ENCODE assay signal across 37 cellular contexts in genomic region chr6:152769159-152769558, GRCh38. TPM values are rescaled to one million over a fixed set of nuclear protein-coding genes. Genes with fewer than 3 reads are reported as not detected.
"Had no signal": no experiment of that assay in that cellular context is flagged by ENCODE, and none has a peak within 500 bp of the region (broad histone marks: within the 10 kb centered on the region; RNA-seq: fewer than 3 reads in every experiment).

No MANE protein-coding gene starts in this region.

- H3K4me1 ChIP-seq: adrenal gland, ascending aorta, body of pancreas, breast epithelium had no signal

- H3K4me3 ChIP-seq: adrenal gland, ascending aorta, body of pancreas, breast epithelium, cardiac muscle cell had no signal

- ATAC-seq: activated naive CD4-positive, alpha-beta T cell treated with anti-CD3 and anti-CD28 coated beads, Interleukin-2, amount 50 U/mL, for 72 hours; activated naive CD8-positive, alpha-beta T cell treated with anti-CD3 and anti-CD28 coated beads, Interleukin-2, amount 50 U/mL, for 24 hours; activated T-cell treated with anti-CD3 and anti-CD28 coated beads, Interleukin-2, amount 50 U/mL, for 4 hours; activated T-cell treated with anti-CD3 and anti-CD28 coated beads, Interleukin-2, amount 50 U/mL, for 72 hours; activated T-helper 17 cell treated with anti-CD3 and anti-CD28 coated beads, Interleukin-2, amount 50 U/mL, for 72 hours; body of pancreas had no signal

- FAIRE-seq: astrocyte, bronchial epithelial cell had no signal

- H3K9me3 ChIP-seq: adrenal gland, ascending aorta, body of pancreas, breast epithelium had no signal

- H3K27ac ChIP-seq: adrenal gland, ascending aorta, body of pancreas, brain microvascular endothelial cell, breast epithelium, cardiac muscle cell had no signal

- DNase-seq: activated effector memory CD4-positive, alpha-beta T cell treated with anti-CD3 and anti-CD28 coated beads, Interleukin-2, amount 50 U/mL, for 16 hours; activated effector memory CD4-positive, alpha-beta T cell treated with Interleukin-2 at 50 U/mL for 16 hours; activated gamma-delta T cell; activated gamma-delta T cell treated with Interleukin-2 at 50 U/mL for 16 hours; activated naive CD4-positive, alpha-beta T cell; activated naive CD4-positive, alpha-beta T cell treated with anti-CD3 and anti-CD28 coated beads for 36 hours; activated naive CD4-positive, alpha-beta T cell treated with anti-CD3 and anti-CD28 coated beads, Interleukin-2, amount 10 ng/mL, durations not matched to agents 7 days and 5 days; activated naive CD4-positive, alpha-beta T cell treated with anti-CD3 and anti-CD28 coated beads, Interleukin-2, amount 50 U/mL, for 16 hours; activated naive CD4-positive, alpha-beta T cell treated with Interleukin-2 at 50 U/mL for 16 hours; activated naive CD8-positive, alpha-beta T cell treated with anti-CD3 and anti-CD28 coated beads for 36 hours; activated naive CD8-positive, alpha-beta T cell treated with anti-CD3 and anti-CD28 coated beads, Interleukin-2, amount 10 ng/mL, durations not matched to agents 7 days and 5 days; activated naive CD8-positive, alpha-beta T cell treated with anti-CD3 and anti-CD28 coated beads, Interleukin-2, amount 50 U/mL, for 24 hours; activated T-cell treated with anti-CD3 and anti-CD28 coated beads, Interleukin-2, amount 50 U/mL, for 1 hour; activated T-cell treated with anti-CD3 and anti-CD28 coated beads, Interleukin-2, amount 50 U/mL, for 24 hours; activated T-cell treated with anti-CD3 and anti-CD28 coated beads, Interleukin-2, amount 50 U/mL, for 4 hours; activated T-cell treated with anti-CD3 and anti-CD28 coated beads, Interleukin-2, amount 50 U/mL, for 48 hours; activated T-cell treated with anti-CD3 and anti-CD28 coated beads, Interleukin-2, amount 50 U/mL, for 72 hours; adrenal gland; amniotic stem cell; amygdala; anterior cingulate cortex; aorta; body of pancreas; brain microvascular endothelial cell; caudate nucleus; central memory CD4-positive, alpha-beta T cell; cerebellar nuclear complex had no signal

- H3K36me3 ChIP-seq: adrenal gland, ascending aorta, brain microvascular endothelial cell, breast epithelium, cardiac muscle cell had no signal

- H3K27me3 ChIP-seq: adrenal gland, ascending aorta, body of pancreas, brain microvascular endothelial cell, breast epithelium, cardiac muscle cell had no signal

RNA-seq across cellular contexts. Expression of gene VIP, which starts 18.6 kb away (rescaled TPM):
- total RNA-seq: activated naive CD4-positive, alpha-beta T cell treated with anti-CD3 and anti-CD28 coated beads for 36 hours; activated naive CD4-positive, alpha-beta T cell treated with anti-CD3 and anti-CD28 coated beads, Interleukin-2, amount 50 U/mL, for 72 hours; activated naive CD8-positive, alpha-beta T cell treated with anti-CD3 and anti-CD28 coated beads for 36 hours; activated naive CD8-positive, alpha-beta T cell treated with anti-CD3 and anti-CD28 coated beads, Interleukin-2, amount 10 ng/mL, durations not matched to agents 7 days and 5 days; activated T-cell treated with anti-CD3 and anti-CD28 coated beads, Interleukin-2, amount 50 U/mL, for 4 hours; activated T-cell treated with anti-CD3 and anti-CD28 coated beads, Interleukin-2, amount 50 U/mL, for 72 hours; activated T-helper 1 cell treated with anti-CD3 and anti-CD28 coated beads, Interleukin-12 subunit alpha, Interleukin-12 subunit beta, Interleukin-2, Interleukin-4 antibody, amounts not matched to agents 30 ng/mL and 10 ng/mL and 1 ng/mL, durations not matched to agents 14 hours and 24 hours and 36 hours; activated T-helper 17 cell treated with anti-CD3 and anti-CD28 coated beads, Interleukin-2, amount 50 U/mL, for 72 hours; activated T-helper 2 cell treated with anti-CD3 and anti-CD28 coated beads, Interferon-gamma antibody, Interleukin-2, Interleukin-4, amounts not matched to agents 10 μg/mL and 5 μg/mL and 100 μg/mL, durations not matched to agents 14 hours and 24 hours and 36 hours; ascending aorta; cardiac muscle cell; chondrocyte had no signal
- polyA plus RNA-seq: cardiac muscle cell had no signal
